Comparison of ENCODE assay signal across 12 cellular contexts in the genomic region with DNA sequence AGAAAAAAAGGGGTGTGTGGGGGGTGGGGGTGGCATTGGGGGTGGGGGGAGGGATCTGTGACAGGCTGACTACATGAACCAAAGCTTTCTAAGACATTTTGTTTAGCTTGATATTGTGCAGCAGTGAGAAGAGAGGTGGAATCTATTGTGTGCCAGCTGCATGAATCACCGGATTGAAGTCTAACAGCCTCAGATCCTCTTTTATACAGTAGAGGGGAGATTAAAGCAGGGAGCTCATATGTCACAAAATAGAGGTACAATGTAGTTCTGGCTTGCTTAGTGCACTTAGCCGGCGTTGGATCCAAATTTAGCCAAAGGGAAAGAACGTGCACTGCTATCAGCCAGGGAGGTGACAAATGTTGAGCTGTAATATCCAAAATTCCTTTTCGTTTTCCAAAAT.
DNase-seq lines count a peak whose midpoint lies in the region; ATAC-seq lines count a peak whose summit lies in the region.
"Had no signal": no experiment of that assay in that cellular context is flagged by ENCODE, and none has a peak within 500 bp of the region (broad histone marks: within the 10 kb centered on the region; RNA-seq: fewer than 3 reads in every experiment).

No MANE protein-coding gene starts in this region.

- H3K36me3 Mint-ChIP-seq in activated naive CD4-positive, alpha-beta T cell treated with anti-CD3 and anti-CD28 coated beads, Interleukin-2, amount 50 U/mL, for 72 hours, result no peaks in the 10 kb centered on the region

- no peak overlapping the region for H3K27ac Mint-ChIP-seq in activated naive CD4-positive, alpha-beta T cell treated with anti-CD3 and anti-CD28 coated beads, Interleukin-2, amount 50 U/mL, for 72 hours
- H3K27ac Mint-ChIP-seq: effector memory CD8-positive, alpha-beta T cell; stimulated activated naive CD8-positive, alpha-beta T cell treated with anti-CD3 and anti-CD28 coated beads, Interleukin-15, amount 100 ng/mL, for 72 hours had no signal

- DNase-seq in Ammon's horn (ENCODE audit: low spot score), result peak; percentile 43
- peak; percentile 14 for DNase-seq in NCI-H2107 (lab: John Stamatoyannopoulos, UW)
- DNase-seq in cerebellum (ENCODE audit: low spot score), result peak; percentile 20
- peak; percentile 58 for DNase-seq in myocyte (ENCODE audit: low read depth)
- no peak for DNase-seq in activated naive CD4-positive, alpha-beta T cell treated with anti-CD3 and anti-CD28 coated beads, Interleukin-2, amount 50 U/mL, for 72 hours (ENCODE audit: low spot score in 2 of 2)
- DNase-seq in DMS114 treated with DMSO at 0.1 percent for 48 hours (lab: John Stamatoyannopoulos, UW; ENCODE audit: unreplicated experiment), result no peak
- DNase-seq in KBM-7, result no peak
- DNase-seq: activated CD4-positive, CD25-positive, alpha-beta regulatory T cell; activated effector memory CD4-positive, alpha-beta T cell treated with Interleukin-2 at 50 U/mL for 16 hours; effector memory CD8-positive, alpha-beta T cell; stimulated activated naive CD8-positive, alpha-beta T cell treated with anti-CD3 and anti-CD28 coated beads, Interleukin-15, amount 100 ng/mL, for 72 hours had no signal

- no peaks in the 10 kb centered on the region for H3K9me3 Mint-ChIP-seq in activated naive CD4-positive, alpha-beta T cell treated with anti-CD3 and anti-CD28 coated beads, Interleukin-2, amount 50 U/mL, for 72 hours
- H3K9me3 Mint-ChIP-seq: effector memory CD8-positive, alpha-beta T cell; stimulated activated naive CD8-positive, alpha-beta T cell treated with anti-CD3 and anti-CD28 coated beads, Interleukin-15, amount 100 ng/mL, for 72 hours had no signal

- in situ Hi-C loops in KBM-7 (cut with MboI; ENCODE audit: low pct_unique_long_range_greater_than_20kb, low sequenced_read_pairs), result no loop called here

- ATAC-seq in HG03097 (IDR thresholded peaks at IDR 0.05; ENCODE audit: low FRiP score, unreplicated experiment), result no peak
- ATAC-seq in activated naive CD4-positive, alpha-beta T cell treated with anti-CD3 and anti-CD28 coated beads, Interleukin-2, amount 50 U/mL, for 72 hours, result no peak
- ATAC-seq: effector memory CD8-positive, alpha-beta T cell; stimulated activated naive CD8-positive, alpha-beta T cell treated with anti-CD3 and anti-CD28 coated beads, Interleukin-15, amount 100 ng/mL, for 72 hours had no signal

Comparison
In these comparisons a context has a peak if more than half of its experiments do, and no peak if none do; other contexts are left out.
1. DNase-seq: peak in Ammon's horn (single experiment), NCI-H2107 (single experiment), cerebellum (single experiment) and myocyte (single experiment); none in activated naive CD4-positive, alpha-beta T cell treated with anti-CD3 and anti-CD28 coated beads, Interleukin-2, amount 50 U/mL, for 72 hours (0 of 2), DMS114 treated with DMSO at 0.1 percent for 48 hours (single experiment) and KBM-7 (single experiment).